In the genomic region with DNA sequence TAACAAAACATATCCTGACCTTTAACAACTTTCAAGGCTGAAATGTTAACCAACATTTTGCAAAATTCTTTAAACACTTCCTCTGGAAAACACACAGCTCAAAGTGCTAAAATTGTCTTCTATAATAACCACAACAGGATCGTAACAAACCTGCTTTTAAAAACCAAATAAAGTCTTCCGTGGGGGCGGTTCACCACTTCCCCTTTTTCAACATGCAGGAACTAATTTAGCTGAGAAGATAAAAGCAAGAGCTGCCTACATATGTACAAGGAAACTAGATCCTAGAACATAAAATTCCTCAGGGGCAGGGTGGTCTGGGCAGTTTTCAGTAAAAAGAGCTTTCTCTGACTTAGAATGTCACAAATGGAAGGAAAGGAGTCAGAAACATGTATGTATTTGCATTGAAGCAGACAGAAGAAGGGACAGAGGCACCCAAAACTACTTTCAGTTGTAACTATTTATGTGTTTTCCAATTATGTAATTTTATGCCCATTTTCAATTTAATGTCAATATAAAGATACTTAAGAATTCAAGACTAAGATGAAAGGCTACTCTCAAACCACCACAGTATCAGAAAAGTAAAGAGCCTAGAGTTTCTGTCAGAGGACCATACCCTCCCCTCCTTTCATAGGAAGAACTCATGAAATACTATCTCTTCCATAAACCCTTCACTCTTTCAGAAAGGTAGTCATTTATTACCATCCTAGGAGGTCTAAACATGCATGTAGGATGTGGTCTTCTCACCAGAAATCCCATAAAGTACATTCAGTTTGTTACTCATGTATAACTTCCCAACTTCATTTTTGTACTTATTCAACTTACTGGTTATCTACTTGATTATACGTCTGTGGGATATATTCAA, we compare ENCODE assay signal across 9 cellular contexts.
DNase-seq lines count a peak whose midpoint lies in the region; ATAC-seq, FAIRE-seq and TF ChIP-seq lines count a peak whose summit lies in the region.
"Had no signal": no experiment of that assay in that cellular context is flagged by ENCODE, and none has a peak within 500 bp of the region (broad histone marks: within the 10 kb centered on the region; RNA-seq: fewer than 3 reads in every experiment).

No MANE protein-coding gene starts in this region.

- DNase-seq in GM12892 (ENCODE audit: insufficient read length), result no peak
- peak; percentile 80 for DNase-seq in activated CD8-positive, alpha-beta T cell treated with anti-CD3 and anti-CD28 coated beads, Interleukin-2, amount 10 ng/mL, durations not matched to agents 7 days and 5 days
- DNase-seq in neuronal stem cell (ENCODE audit: low spot score), result no peak
- DNase-seq in T1000 (lab: John Stamatoyannopoulos, UW), result no peak
- DNase-seq in occipital lobe (lab: John Stamatoyannopoulos, UW), result no peak
- no peak for DNase-seq in NCI-H774 (lab: John Stamatoyannopoulos, UW)

- peaks cover 51% of the 10 kb centered on the region for H3K4me1 Mint-ChIP-seq in activated CD8-positive, alpha-beta T cell treated with anti-CD3 and anti-CD28 coated beads, Interleukin-2, amount 10 ng/mL, durations not matched to agents 7 days and 5 days (ENCODE audit: low read depth)

- no peaks in the 10 kb centered on the region for H3K79me1 ChIP-seq in neuronal stem cell (ENCODE audit: low read depth, low read length)

- no peak overlapping the region for H2BK120ac ChIP-seq in neuronal stem cell (ENCODE audit: low read depth, low read length)

- no peaks in the 10 kb centered on the region for H3K4me1 ChIP-seq in neuronal stem cell (ENCODE audit: control insufficient read depth in 2 of 2, insufficient read depth in 1 of 2, low read depth in 1 of 2, low read length in 2 of 2)

- no peak overlapping the region for H3K9ac ChIP-seq in neuronal stem cell (ENCODE audit: low read depth, low read length, poor library complexity)

- ATAC-seq in GM21367 (IDR thresholded peaks at IDR 0.05; ENCODE audit: unreplicated experiment) (peak; percentile 91), HG03520 (IDR thresholded peaks at IDR 0.05; ENCODE audit: unreplicated experiment) (peak; percentile 92)
- peak; percentile 83 for ATAC-seq in activated CD8-positive, alpha-beta T cell treated with anti-CD3 and anti-CD28 coated beads, Interleukin-2, amount 10 ng/mL, durations not matched to agents 7 days and 5 days

- no peaks in the 10 kb centered on the region for H3K27me3 ChIP-seq in neuronal stem cell (ENCODE audit: control insufficient read depth in 3 of 3, insufficient read depth in 3 of 3, low read depth in 1 of 3, low read length in 3 of 3)

- WGBS in neuronal stem cell (ENCODE audit: extremely low coverage in 2 of 2, insufficient read length in 2 of 2, insufficient replicate concordance in 1 of 2), 2 donors, result no CpG with 5 or more reads among the region's 4 CpGs

- peaks cover 37% of the 10 kb centered on the region for H3K36me3 Mint-ChIP-seq in activated CD8-positive, alpha-beta T cell treated with anti-CD3 and anti-CD28 coated beads, Interleukin-2, amount 10 ng/mL, durations not matched to agents 7 days and 5 days (ENCODE audit: low read depth)

- POLR2A ChIA-PET in activated CD8-positive, alpha-beta T cell treated with anti-CD3 and anti-CD28 coated beads, Interleukin-2, amount 10 ng/mL, durations not matched to agents 7 days and 5 days (lab: Charles Lee), result interaction anchor here (0.6 kb wide), 1 partner anchor 101 kb away, joined by 3 read pairs; no protein-coding TSS in a partner anchor

- no peak overlapping the region for H4K91ac ChIP-seq in neuronal stem cell (ENCODE audit: low read depth, low read length, poor library complexity)

- peak overlapping the region; percentile 11 for H2AFZ ChIP-seq in neuronal stem cell (ENCODE audit: low read length)

- no peaks in the 10 kb centered on the region for H3K36me3 ChIP-seq in neuronal stem cell (replicated peaks in 1 of 2; ENCODE audit: control insufficient read depth in 2 of 2, insufficient read depth in 2 of 2, low read length in 2 of 2)

- peaks cover 17% of the 10 kb centered on the region for H3K9me3 Mint-ChIP-seq in activated CD8-positive, alpha-beta T cell treated with anti-CD3 and anti-CD28 coated beads, Interleukin-2, amount 10 ng/mL, durations not matched to agents 7 days and 5 days (ENCODE audit: insufficient read depth)

- no peak overlapping the region for H3K27ac ChIP-seq in neuronal stem cell (replicated peaks; ENCODE audit: low read length)

- H3K4me3 ChIP-seq in neuronal stem cell (ENCODE audit: low read length in 2 of 2), result no peak overlapping the region

- no peak overlapping the region for H3K4ac ChIP-seq in neuronal stem cell (ENCODE audit: low read length)

- H3K18ac ChIP-seq in neuronal stem cell (ENCODE audit: low read length), result no peak overlapping the region

- no peak for TF ChIP-seq POLR2A in GM12892 (IDR thresholded peaks at IDR 0.05; ENCODE audit: low read depth, low read length)

- H4K8ac ChIP-seq in neuronal stem cell (ENCODE audit: low read depth, low read length), result no peak overlapping the region

- no peak overlapping the region for H2BK5ac ChIP-seq in neuronal stem cell (ENCODE audit: low read length)

- H2AK5ac ChIP-seq in neuronal stem cell (ENCODE audit: low read depth, low read length), result no peak overlapping the region

- CTCF ChIA-PET in activated CD8-positive, alpha-beta T cell treated with anti-CD3 and anti-CD28 coated beads, Interleukin-2, amount 10 ng/mL, durations not matched to agents 7 days and 5 days (lab: Charles Lee), result interaction anchor here (0.6 to 1.0 kb wide), 3 partner anchors 10 to 41 kb away, joined by 3 to 4 read pairs (median 3); no protein-coding TSS in a partner anchor

- H3K23ac ChIP-seq in neuronal stem cell (ENCODE audit: low read depth, low read length, poor library complexity), result no peak overlapping the region

- H3K14ac ChIP-seq in neuronal stem cell (ENCODE audit: low read length), result no peak overlapping the region

- no peaks in the 10 kb centered on the region for H3K27me3 Mint-ChIP-seq in activated CD8-positive, alpha-beta T cell treated with anti-CD3 and anti-CD28 coated beads, Interleukin-2, amount 10 ng/mL, durations not matched to agents 7 days and 5 days (ENCODE audit: low read depth)

- H3K9me3 ChIP-seq in neuronal stem cell (replicated peaks in 1 of 2; ENCODE audit: control insufficient read depth in 2 of 2, insufficient read depth in 1 of 2, low read depth in 1 of 2, low read length in 2 of 2), result peaks cover 0 to 3% of the 10 kb centered on the region in 2 donors

- peak overlapping the region; percentile 92 for H3K27ac Mint-ChIP-seq in activated CD8-positive, alpha-beta T cell treated with anti-CD3 and anti-CD28 coated beads, Interleukin-2, amount 10 ng/mL, durations not matched to agents 7 days and 5 days

- peak; percentile 74 for FAIRE-seq in GM12892 (lab: Jason Lieb, UNC)
- FAIRE-seq: bronchial epithelial cell had no signal

- no peak overlapping the region for H3K4me2 ChIP-seq in neuronal stem cell (ENCODE audit: insufficient read depth, low read length, poor library complexity, severe bottlenecking)

- no peak overlapping the region for H2BK12ac ChIP-seq in neuronal stem cell (ENCODE audit: low read length)

- no peak overlapping the region for H2BK15ac ChIP-seq in neuronal stem cell (ENCODE audit: low read length)

- peak overlapping the region; percentile 59 for H3K4me3 Mint-ChIP-seq in activated CD8-positive, alpha-beta T cell treated with anti-CD3 and anti-CD28 coated beads, Interleukin-2, amount 10 ng/mL, durations not matched to agents 7 days and 5 days
